8 cellular contexts compared by ENCODE assay signal in the genomic region with DNA sequence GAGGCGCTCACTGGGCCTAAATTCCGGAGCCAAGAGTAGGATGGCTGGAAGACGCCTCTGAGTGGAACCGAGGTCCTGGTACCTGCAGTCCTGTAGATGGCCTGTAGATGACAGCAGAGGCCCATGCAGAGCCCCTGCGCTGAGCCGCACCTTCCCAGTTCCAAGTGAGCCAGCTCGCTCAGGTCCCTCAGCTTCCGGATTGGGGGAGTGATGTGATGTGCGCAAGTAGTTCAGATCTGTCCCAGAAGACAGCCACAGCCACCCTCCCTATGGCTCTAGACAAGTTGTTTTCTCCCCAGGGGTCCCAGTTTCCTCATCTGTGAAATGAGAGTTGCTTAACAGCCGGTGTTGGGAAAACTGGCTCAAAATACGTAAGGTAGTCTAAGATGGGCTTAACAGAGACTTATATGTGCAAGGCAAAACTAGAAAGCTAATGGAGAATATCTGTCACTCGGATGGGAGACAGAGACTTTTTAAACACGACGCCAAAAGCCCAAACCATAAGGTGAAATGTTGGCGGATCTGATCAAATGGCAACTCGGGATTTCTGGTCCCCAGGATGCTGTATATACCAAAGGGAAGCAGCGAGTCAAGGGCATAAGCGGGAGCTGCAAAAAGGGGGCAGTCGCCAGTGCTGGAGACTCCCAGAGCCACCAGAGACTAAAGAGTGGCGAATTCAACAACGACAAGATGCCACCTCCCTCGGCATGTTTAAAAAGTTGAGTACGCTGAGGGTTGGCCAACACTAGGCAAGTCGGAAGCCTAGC. TPM values are rescaled to one million over a fixed set of nuclear protein-coding genes. Genes with fewer than 3 reads are reported as not detected.
DNase-seq lines count a peak whose midpoint lies in the region; ATAC-seq and TF ChIP-seq lines count a peak whose summit lies in the region.

No MANE protein-coding gene starts in this region.

- peak overlapping the region; percentile 92 for H3K27ac Mint-ChIP-seq in activated CD4-positive, alpha-beta memory T cell treated with anti-CD3 and anti-CD28 coated beads for 36 hours

- ATAC-seq in GM18867 (IDR thresholded peaks at IDR 0.05; ENCODE audit: unreplicated experiment) (peak; percentile 39), HG03565 (IDR thresholded peaks at IDR 0.05; ENCODE audit: unreplicated experiment) (peak; percentile 31), right lobe of liver (peak; percentile 46 to 56 (median 47))

- H3K9me3 ChIP-seq in duodenal mucosa (ENCODE audit: control insufficient read depth in 1 of 2, low read length in 2 of 2) (no peaks in the 10 kb centered on the region), right lobe of liver (no peaks in the 10 kb centered on the region)

- peaks cover 6% of the 10 kb centered on the region for H3K27me3 Mint-ChIP-seq in activated CD4-positive, alpha-beta memory T cell treated with anti-CD3 and anti-CD28 coated beads for 36 hours

- WGBS in right lobe of liver (ENCODE audit: insufficient coverage, low coverage, low lambda C conversion rate, missing lambda C conversion rate) = 1% methylated on average over 19 of the region's 24 CpGs

- peak overlapping the region; percentile 78 for H3K4me3 Mint-ChIP-seq in activated CD4-positive, alpha-beta memory T cell treated with anti-CD3 and anti-CD28 coated beads for 36 hours

- POLR2A ChIA-PET in activated CD4-positive, alpha-beta memory T cell treated with anti-CD3 and anti-CD28 coated beads for 36 hours (lab: Charles Lee) = interaction anchor here (0.8 to 24.8 kb wide), 9 partner anchors 12 to 769 kb away, joined by 3 to 1013 read pairs (median 12); a partner anchor contains a TSS

- intact Hi-C loops in activated CD4-positive, alpha-beta memory T cell treated with anti-CD3 and anti-CD28 coated beads for 36 hours (cut with micrococcal nuclease) = loop anchor here (1.0 to 5.0 kb wide), 6 partner anchors 36 to 1056 kb away; a partner anchor contains a TSS
- intact Hi-C loops in right lobe of liver (cut with DNase I) = no loop called here

- peak; percentile 79 for DNase-seq in ACHN
- DNase-seq in NCI-H82 treated with DMSO at 0.1 percent for 48 hours (lab: John Stamatoyannopoulos, UW; ENCODE audit: unreplicated experiment) = peak; percentile 68
- DNase-seq in activated CD4-positive, alpha-beta memory T cell treated with anti-CD3 and anti-CD28 coated beads for 36 hours = peak; percentile 91
- peak; percentile 80 to 85 (median 84) for DNase-seq in right lobe of liver
- DNase-seq in stimulated activated CD4-positive, alpha-beta T cell treated with anti-CD3 and anti-CD28 coated beads, Interleukin-2, amount 100 ng/mL, for 48 hours = peak; percentile 75 to 80

- peak overlapping the region; percentile 67 for H3K27ac ChIP-seq in duodenal mucosa (ENCODE audit: low read depth, low read length)
- H3K27ac ChIP-seq in right lobe of liver = peak overlapping the region; percentile 27 to 45 (median 44)

- peaks cover 43 to 54% of the 10 kb centered on the region in 2 donors for H3K4me1 ChIP-seq in duodenal mucosa (ENCODE audit: control insufficient read depth in 1 of 2, insufficient read depth in 2 of 2, low read length in 2 of 2)
- H3K4me1 ChIP-seq in right lobe of liver = peaks cover 0 to 31% (median 10%) of the 10 kb centered on the region in 4 donors

- peak overlapping the region; percentile 84 to 86 for H3K4me3 ChIP-seq in duodenal mucosa (ENCODE audit: low read depth in 1 of 2, low read length in 2 of 2)
- peak overlapping the region; percentile 78 to 95 (median 88) for H3K4me3 ChIP-seq in right lobe of liver

- CTCF ChIA-PET in activated CD4-positive, alpha-beta memory T cell treated with anti-CD3 and anti-CD28 coated beads for 36 hours (lab: Charles Lee) = interaction anchor here (0.5 to 20.7 kb wide), 42 partner anchors 8 to 885 kb away, joined by 3 to 908 read pairs (median 6); a partner anchor contains a TSS

- peaks cover 60% of the 10 kb centered on the region for H3K4me1 Mint-ChIP-seq in activated CD4-positive, alpha-beta memory T cell treated with anti-CD3 and anti-CD28 coated beads for 36 hours (ENCODE audit: low read depth)

- H3K36me3 ChIP-seq in duodenal mucosa (ENCODE audit: control insufficient read depth in 1 of 2, insufficient read depth in 2 of 2, low read length in 2 of 2) = no peaks in the 10 kb centered on the region
- H3K36me3 ChIP-seq in right lobe of liver = no peaks in the 10 kb centered on the region

- H3K9ac ChIP-seq in duodenal mucosa (ENCODE audit: low read depth in 1 of 2, low read length in 2 of 2) = peak overlapping the region; percentile 42 to 68

- no peaks in the 10 kb centered on the region for H3K27me3 ChIP-seq in duodenal mucosa (ENCODE audit: control insufficient read depth in 1 of 2, insufficient read depth in 2 of 2, low read length in 2 of 2)
- H3K27me3 ChIP-seq in right lobe of liver = no peaks in the 10 kb centered on the region

- TF ChIP-seq CTCF in right lobe of liver (IDR thresholded peaks at IDR 0.05) = peak; percentile 95 to 99 (median 96)

- no peak for TF ChIP-seq POLR2A in right lobe of liver (IDR thresholded peaks at IDR 0.05)

- in situ Hi-C loops in ACHN (cut with HindIII; ENCODE audit: low pct_ligation_motif_present, low pct_unique_long_range_greater_than_20kb, low sequenced_read_pairs) = no loop called here

- H3K36me3 Mint-ChIP-seq in activated CD4-positive, alpha-beta memory T cell treated with anti-CD3 and anti-CD28 coated beads for 36 hours = peaks cover 75% of the 10 kb centered on the region

- no peaks in the 10 kb centered on the region for H3K9me3 Mint-ChIP-seq in activated CD4-positive, alpha-beta memory T cell treated with anti-CD3 and anti-CD28 coated beads for 36 hours

RNA-seq across cellular contexts. Expression of a gene that starts 0.8 kb away (rescaled TPM):
- 100 to 1,000 TPM; 186 to 187 TPM for total RNA-seq in activated CD4-positive, alpha-beta memory T cell treated with anti-CD3 and anti-CD28 coated beads for 36 hours
- 10 to 100 TPM; 16.6 to 21.4 (median 18.6) TPM for total RNA-seq in right lobe of liver

RNA-seq across cellular contexts. Expression of a gene that starts 4.6 kb away (rescaled TPM):
- 100 to 1,000 TPM; 319 TPM for total RNA-seq in activated CD4-positive, alpha-beta memory T cell treated with anti-CD3 and anti-CD28 coated beads for 36 hours
- total RNA-seq in right lobe of liver = 10 to 100 TPM in 4 of 6 experiments, 1 to 10 TPM in 2; 5.3 to 28.1 (median 17.8) TPM

RNA-seq across cellular contexts. Expression of a gene that starts 46.9 kb away (rescaled TPM):
- 10 to 100 TPM; 78.7 to 82.6 TPM for total RNA-seq in activated CD4-positive, alpha-beta memory T cell treated with anti-CD3 and anti-CD28 coated beads for 36 hours
- total RNA-seq in right lobe of liver = 10 to 100 TPM; 10.5 to 19.4 (median 14.0) TPM

RNA-seq across cellular contexts. Expression of a gene that starts 48.6 kb away (rescaled TPM):
- total RNA-seq in activated CD4-positive, alpha-beta memory T cell treated with anti-CD3 and anti-CD28 coated beads for 36 hours = 10 to 100 TPM; 16.7 to 17.0 TPM
- total RNA-seq in right lobe of liver = 1 to 10 TPM; 2.0 to 7.8 (median 2.8) TPM

RNA-seq across cellular contexts. Expression of a gene that starts 58.5 kb away (rescaled TPM):
- 1 to 10 TPM; 2.7 to 2.9 TPM for total RNA-seq in activated CD4-positive, alpha-beta memory T cell treated with anti-CD3 and anti-CD28 coated beads for 36 hours
- under 1 TPM in 3 of 6 experiments, not detected in 3; 0.04 to 0.06 (median 0.06) TPM for total RNA-seq in right lobe of liver

Comparison
In these comparisons a context has a peak if more than half of its experiments do, and no peak if none do; other contexts are left out.
1. Peak in every context shown above with its lines: DNase-seq, ATAC-seq, H3K4me3 ChIP-seq and H3K27ac ChIP-seq.
2. RNA of a gene that starts 0.8 kb away (total RNA-seq): 186 to 187 TPM in activated CD4-positive, alpha-beta memory T cell treated with anti-CD3 and anti-CD28 coated beads for 36 hours; 16.6 to 21.4 TPM in right lobe of liver; every median in the first group is over 4 times any median in the second.
3. RNA of a gene that starts 4.6 kb away (total RNA-seq): 319 TPM in activated CD4-positive, alpha-beta memory T cell treated with anti-CD3 and anti-CD28 coated beads for 36 hours; 5.3 to 28.1 TPM in right lobe of liver; every median in the first group is over 10 times any median in the second.